1 cellular context compared by ENCODE assay signal in the genomic region with DNA sequence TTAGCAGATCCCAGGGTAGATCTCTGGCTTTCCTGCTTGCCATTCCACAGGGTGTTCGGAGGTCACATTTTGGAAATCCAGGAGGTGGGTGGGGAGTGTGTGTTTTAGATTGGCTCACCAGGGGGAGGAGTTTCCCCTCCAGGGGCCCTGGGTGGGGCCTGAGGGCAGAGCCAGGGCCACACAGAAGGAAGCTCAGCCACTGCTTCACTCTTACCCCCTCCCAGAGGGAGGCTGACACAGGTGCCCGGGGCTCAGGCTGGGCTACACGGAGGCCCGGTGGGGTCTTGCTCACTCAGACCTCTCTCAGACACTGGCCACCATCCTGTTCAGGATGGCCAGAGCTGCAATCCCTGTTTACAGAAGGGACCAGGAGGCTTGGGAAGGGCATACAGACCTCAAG.
TF ChIP-seq lines count a peak whose summit lies in the region.

No MANE protein-coding gene starts in this region.

TF ChIP-seq in WTC11, 78 proteins besides CTCF, POLR2A, EP300 and RAD21 (continued from another document):
- TF ChIP-seq, protein P1, sequence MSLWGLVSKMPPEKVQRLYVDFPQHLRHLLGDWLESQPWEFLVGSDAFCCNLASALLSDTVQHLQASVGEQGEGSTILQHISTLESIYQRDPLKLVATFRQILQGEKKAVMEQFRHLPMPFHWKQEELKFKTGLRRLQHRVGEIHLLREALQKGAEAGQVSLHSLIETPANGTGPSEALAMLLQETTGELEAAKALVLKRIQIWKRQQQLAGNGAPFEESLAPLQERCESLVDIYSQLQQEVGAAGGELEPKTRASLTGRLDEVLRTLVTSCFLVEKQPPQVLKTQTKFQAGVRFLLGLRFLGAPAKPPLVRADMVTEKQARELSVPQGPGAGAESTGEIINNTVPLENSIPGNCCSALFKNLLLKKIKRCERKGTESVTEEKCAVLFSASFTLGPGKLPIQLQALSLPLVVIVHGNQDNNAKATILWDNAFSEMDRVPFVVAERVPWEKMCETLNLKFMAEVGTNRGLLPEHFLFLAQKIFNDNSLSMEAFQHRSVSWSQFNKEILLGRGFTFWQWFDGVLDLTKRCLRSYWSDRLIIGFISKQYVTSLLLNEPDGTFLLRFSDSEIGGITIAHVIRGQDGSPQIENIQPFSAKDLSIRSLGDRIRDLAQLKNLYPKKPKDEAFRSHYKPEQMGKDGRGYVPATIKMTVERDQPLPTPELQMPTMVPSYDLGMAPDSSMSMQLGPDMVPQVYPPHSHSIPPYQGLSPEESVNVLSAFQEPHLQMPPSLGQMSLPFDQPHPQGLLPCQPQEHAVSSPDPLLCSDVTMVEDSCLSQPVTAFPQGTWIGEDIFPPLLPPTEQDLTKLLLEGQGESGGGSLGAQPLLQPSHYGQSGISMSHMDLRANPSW (CRISPR knock-in tag; conservative IDR thresholded peaks at IDR 0.05; ENCODE audit: low read depth) = no peak
- TF ChIP-seq HMGA2 (CRISPR knock-in tag; IDR thresholded peaks at IDR 0.05) (no peak), EMX1 (CRISPR knock-in tag; IDR thresholded peaks at IDR 0.05) (no peak), SMAD3 (CRISPR knock-in tag; IDR thresholded peaks at IDR 0.05; ENCODE audit: borderline replicate concordance) (no peak), MYBL2 (CRISPR knock-in tag; IDR thresholded peaks at IDR 0.05) (no peak), NFE2L1 (CRISPR knock-in tag; IDR thresholded peaks at IDR 0.05) (no peak)
- TF ChIP-seq, protein P2, sequence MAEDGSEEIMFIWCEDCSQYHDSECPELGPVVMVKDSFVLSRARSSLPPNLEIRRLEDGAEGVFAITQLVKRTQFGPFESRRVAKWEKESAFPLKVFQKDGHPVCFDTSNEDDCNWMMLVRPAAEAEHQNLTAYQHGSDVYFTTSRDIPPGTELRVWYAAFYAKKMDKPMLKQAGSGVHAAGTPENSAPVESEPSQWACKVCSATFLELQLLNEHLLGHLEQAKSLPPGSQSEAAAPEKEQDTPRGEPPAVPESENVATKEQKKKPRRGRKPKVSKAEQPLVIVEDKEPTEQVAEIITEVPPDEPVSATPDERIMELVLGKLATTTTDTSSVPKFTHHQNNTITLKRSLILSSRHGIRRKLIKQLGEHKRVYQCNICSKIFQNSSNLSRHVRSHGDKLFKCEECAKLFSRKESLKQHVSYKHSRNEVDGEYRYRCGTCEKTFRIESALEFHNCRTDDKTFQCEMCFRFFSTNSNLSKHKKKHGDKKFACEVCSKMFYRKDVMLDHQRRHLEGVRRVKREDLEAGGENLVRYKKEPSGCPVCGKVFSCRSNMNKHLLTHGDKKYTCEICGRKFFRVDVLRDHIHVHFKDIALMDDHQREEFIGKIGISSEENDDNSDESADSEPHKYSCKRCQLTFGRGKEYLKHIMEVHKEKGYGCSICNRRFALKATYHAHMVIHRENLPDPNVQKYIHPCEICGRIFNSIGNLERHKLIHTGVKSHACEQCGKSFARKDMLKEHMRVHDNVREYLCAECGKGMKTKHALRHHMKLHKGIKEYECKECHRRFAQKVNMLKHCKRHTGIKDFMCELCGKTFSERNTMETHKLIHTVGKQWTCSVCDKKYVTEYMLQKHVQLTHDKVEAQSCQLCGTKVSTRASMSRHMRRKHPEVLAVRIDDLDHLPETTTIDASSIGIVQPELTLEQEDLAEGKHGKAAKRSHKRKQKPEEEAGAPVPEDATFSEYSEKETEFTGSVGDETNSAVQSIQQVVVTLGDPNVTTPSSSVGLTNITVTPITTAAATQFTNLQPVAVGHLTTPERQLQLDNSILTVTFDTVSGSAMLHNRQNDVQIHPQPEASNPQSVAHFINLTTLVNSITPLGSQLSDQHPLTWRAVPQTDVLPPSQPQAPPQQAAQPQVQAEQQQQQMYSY (CRISPR knock-in tag; IDR thresholded peaks at IDR 0.05) = no peak
- TF ChIP-seq, protein P3, sequence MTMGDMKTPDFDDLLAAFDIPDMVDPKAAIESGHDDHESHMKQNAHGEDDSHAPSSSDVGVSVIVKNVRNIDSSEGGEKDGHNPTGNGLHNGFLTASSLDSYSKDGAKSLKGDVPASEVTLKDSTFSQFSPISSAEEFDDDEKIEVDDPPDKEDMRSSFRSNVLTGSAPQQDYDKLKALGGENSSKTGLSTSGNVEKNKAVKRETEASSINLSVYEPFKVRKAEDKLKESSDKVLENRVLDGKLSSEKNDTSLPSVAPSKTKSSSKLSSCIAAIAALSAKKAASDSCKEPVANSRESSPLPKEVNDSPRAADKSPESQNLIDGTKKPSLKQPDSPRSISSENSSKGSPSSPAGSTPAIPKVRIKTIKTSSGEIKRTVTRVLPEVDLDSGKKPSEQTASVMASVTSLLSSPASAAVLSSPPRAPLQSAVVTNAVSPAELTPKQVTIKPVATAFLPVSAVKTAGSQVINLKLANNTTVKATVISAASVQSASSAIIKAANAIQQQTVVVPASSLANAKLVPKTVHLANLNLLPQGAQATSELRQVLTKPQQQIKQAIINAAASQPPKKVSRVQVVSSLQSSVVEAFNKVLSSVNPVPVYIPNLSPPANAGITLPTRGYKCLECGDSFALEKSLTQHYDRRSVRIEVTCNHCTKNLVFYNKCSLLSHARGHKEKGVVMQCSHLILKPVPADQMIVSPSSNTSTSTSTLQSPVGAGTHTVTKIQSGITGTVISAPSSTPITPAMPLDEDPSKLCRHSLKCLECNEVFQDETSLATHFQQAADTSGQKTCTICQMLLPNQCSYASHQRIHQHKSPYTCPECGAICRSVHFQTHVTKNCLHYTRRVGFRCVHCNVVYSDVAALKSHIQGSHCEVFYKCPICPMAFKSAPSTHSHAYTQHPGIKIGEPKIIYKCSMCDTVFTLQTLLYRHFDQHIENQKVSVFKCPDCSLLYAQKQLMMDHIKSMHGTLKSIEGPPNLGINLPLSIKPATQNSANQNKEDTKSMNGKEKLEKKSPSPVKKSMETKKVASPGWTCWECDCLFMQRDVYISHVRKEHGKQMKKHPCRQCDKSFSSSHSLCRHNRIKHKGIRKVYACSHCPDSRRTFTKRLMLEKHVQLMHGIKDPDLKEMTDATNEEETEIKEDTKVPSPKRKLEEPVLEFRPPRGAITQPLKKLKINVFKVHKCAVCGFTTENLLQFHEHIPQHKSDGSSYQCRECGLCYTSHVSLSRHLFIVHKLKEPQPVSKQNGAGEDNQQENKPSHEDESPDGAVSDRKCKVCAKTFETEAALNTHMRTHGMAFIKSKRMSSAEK (CRISPR knock-in tag; IDR thresholded peaks at IDR 0.05; ENCODE audit: borderline replicate concordance) = no peak
